In the genomic region with DNA sequence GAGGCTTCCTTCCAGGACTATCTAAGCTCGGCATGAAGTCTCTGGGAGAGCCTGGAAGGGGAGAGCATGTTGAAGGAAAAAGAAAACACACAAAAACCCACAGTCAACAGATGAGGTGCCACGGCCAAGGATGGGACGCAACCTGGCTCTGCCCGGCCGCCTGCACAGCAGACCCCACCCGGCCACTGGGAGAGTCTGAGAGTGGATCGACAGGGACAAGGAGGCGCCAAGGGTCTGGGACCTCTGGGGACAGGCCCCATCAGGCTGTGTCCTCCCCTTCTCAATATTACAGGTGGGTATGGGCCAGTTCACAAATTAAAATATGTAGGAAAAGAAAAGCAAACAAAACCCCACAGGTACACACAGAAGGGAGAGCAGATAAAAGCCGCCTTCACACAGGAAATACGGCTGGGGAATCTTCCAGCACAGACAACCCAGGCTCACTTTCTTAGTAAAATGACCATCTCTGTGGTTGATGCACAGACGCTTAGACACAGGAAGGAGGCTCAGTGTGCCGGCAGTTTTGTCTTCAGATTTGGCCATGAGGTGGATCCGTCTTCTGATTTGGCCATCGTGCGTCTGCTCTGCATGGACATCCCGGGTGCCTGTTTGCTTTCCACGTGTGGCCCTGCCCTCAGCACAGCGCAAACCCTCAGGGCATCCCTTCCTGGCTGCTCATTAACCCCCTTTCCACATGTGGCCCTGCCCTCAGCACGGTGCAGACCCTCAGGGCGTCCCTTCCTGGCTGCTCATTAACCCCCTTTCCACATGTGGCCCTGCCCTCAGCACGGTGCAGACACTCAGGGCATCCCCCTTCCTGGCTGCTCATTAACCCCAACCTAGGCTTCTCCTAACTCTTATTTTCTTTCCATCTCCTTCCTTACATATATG, we compare ENCODE assay signal across 9 cellular contexts.
DNase-seq lines count a peak whose midpoint lies in the region; ATAC-seq and TF ChIP-seq lines count a peak whose summit lies in the region.
"Had no signal": no experiment of that assay in that cellular context is flagged by ENCODE, and none has a peak within 500 bp of the region (broad histone marks: within the 10 kb centered on the region; RNA-seq: fewer than 3 reads in every experiment).

No MANE protein-coding gene starts in this region.

- peak overlapping the region; percentile 33; the same call in 1 of the 2 replicates for H3K4me2 ChIP-seq in OCI-LY7 (ENCODE audit: low read length)

- H3K27ac ChIP-seq in OCI-LY7 (ENCODE audit: low read depth, low read length, poor library complexity, severe bottlenecking) (peak overlapping the region; percentile 21), sigmoid colon (no peak overlapping the region), gastroesophageal sphincter (no peak overlapping the region)
- H3K27ac ChIP-seq: prostate gland had no signal

- TF ChIP-seq CTCF in OCI-LY7 (conservative IDR thresholded peaks at IDR 0.05; ENCODE audit: low read length), result no peak
- TF ChIP-seq CTCF in sigmoid colon (IDR thresholded peaks at IDR 0.05), result no peak
- TF ChIP-seq CTCF in gastroesophageal sphincter (IDR thresholded peaks at IDR 0.05), result no peak

- POLR2A ChIA-PET in OCI-LY7 (lab: Charles Lee), result no interaction called here

- peaks cover 5% of the 10 kb centered on the region for H3K36me3 Mint-ChIP-seq in activated naive CD4-positive, alpha-beta T cell treated with anti-CD3 and anti-CD28 coated beads, Interleukin-2, amount 50 U/mL, for 24 hours

- H3K4me3 ChIP-seq in OCI-LY7 (ENCODE audit: low read depth, low read length, poor library complexity, severe bottlenecking), result no peak overlapping the region
- H3K4me3 ChIP-seq in sigmoid colon, result no peak overlapping the region
- no peak overlapping the region for H3K4me3 ChIP-seq in gastroesophageal sphincter
- H3K4me3 ChIP-seq: prostate gland had no signal

- WGBS in sigmoid colon, 2 donors, result 74 to 75% methylated on average over 21 of the region's 21 CpGs
- WGBS in gastroesophageal sphincter (ENCODE audit: low coverage in 1 of 2), 2 donors, result 69 to 71% methylated on average over 18 to 21 of the region's 21 CpGs

- H3K9me3 Mint-ChIP-seq in activated naive CD4-positive, alpha-beta T cell treated with anti-CD3 and anti-CD28 coated beads, Interleukin-2, amount 50 U/mL, for 24 hours, result no peaks in the 10 kb centered on the region

- no peaks in the 10 kb centered on the region for H3K27me3 ChIP-seq in sigmoid colon
- no peaks in the 10 kb centered on the region for H3K27me3 ChIP-seq in gastroesophageal sphincter

- no peaks in the 10 kb centered on the region for H3K9me2 ChIP-seq in OCI-LY7 (ENCODE audit: insufficient read depth, low read length)

- no peaks in the 10 kb centered on the region for H4K20me1 ChIP-seq in OCI-LY7 (ENCODE audit: insufficient read depth, low read length)

- H3K4me1 ChIP-seq in OCI-LY7 (ENCODE audit: insufficient read depth, low read length, poor library complexity, severe bottlenecking), result peaks cover 12% of the 10 kb centered on the region
- no peaks in the 10 kb centered on the region for H3K4me1 ChIP-seq in sigmoid colon
- H3K4me1 ChIP-seq in gastroesophageal sphincter, result no peaks in the 10 kb centered on the region
- H3K4me1 ChIP-seq: prostate gland had no signal

- H3K36me3 ChIP-seq in OCI-LY7 (ENCODE audit: insufficient read depth, low read length), result no peaks in the 10 kb centered on the region
- no peaks in the 10 kb centered on the region for H3K36me3 ChIP-seq in sigmoid colon
- H3K36me3 ChIP-seq in gastroesophageal sphincter, result peaks cover 0 to 5% of the 10 kb centered on the region in 2 donors
- H3K36me3 ChIP-seq: prostate gland had no signal

- ATAC-seq in HG02588 (IDR thresholded peaks at IDR 0.05; ENCODE audit: unreplicated experiment), result peak; percentile 66
- peak; percentile 77 for ATAC-seq in stimulated activated naive CD8-positive, alpha-beta T cell treated with anti-CD3 and anti-CD28 coated beads, Interleukin-15, Interleukin-2, amounts not matched to agents 100 U/mL and 50 U/mL, for 24 hours
- ATAC-seq in gastroesophageal sphincter, result no peak

- intact Hi-C loops in OCI-LY7 (cut with micrococcal nuclease; ENCODE audit: unreplicated experiment) (no loop called here), sigmoid colon (cut with DNase I) (no loop called here)

- H3K79me2 ChIP-seq in OCI-LY7 (ENCODE audit: insufficient read depth, low read depth, low read length), result no peaks in the 10 kb centered on the region

- no peaks in the 10 kb centered on the region for H3K27me3 Mint-ChIP-seq in activated naive CD4-positive, alpha-beta T cell treated with anti-CD3 and anti-CD28 coated beads, Interleukin-2, amount 50 U/mL, for 24 hours

- no TSS peak for BruUV-seq in OCI-LY7 (replicated peaks; lab: Mats Ljungman, UMichigan)

- TF ChIP-seq POLR2A in sigmoid colon (IDR thresholded peaks at IDR 0.05) (no peak), gastroesophageal sphincter (IDR thresholded peaks at IDR 0.05) (no peak)

- TF ChIP-seq EP300 in sigmoid colon (IDR thresholded peaks at IDR 0.05) (no peak), gastroesophageal sphincter (IDR thresholded peaks at IDR 0.05) (no peak)

- CTCF ChIA-PET in OCI-LY7 (lab: Charles Lee; ENCODE audit: unreplicated experiment), result no interaction called here

- H2AFZ ChIP-seq in OCI-LY7 (ENCODE audit: low read length), result no peak overlapping the region

- no peak for DNase-seq in activated naive CD4-positive, alpha-beta T cell treated with Interleukin-2 at 50 U/mL for 16 hours
- DNase-seq in OCI-LY7 (ENCODE audit: low spot score), result peak; percentile 54
- no peak for DNase-seq in stimulated activated naive CD8-positive, alpha-beta T cell treated with anti-CD3 and anti-CD28 coated beads, Interleukin-15, Interleukin-2, amounts not matched to agents 100 U/mL and 50 U/mL, for 24 hours
- DNase-seq in Kasumi-1 (lab: John Stamatoyannopoulos, UW), result no peak
- DNase-seq in sigmoid colon, result no peak

- peak overlapping the region; percentile 59 for H3K27ac Mint-ChIP-seq in activated naive CD4-positive, alpha-beta T cell treated with anti-CD3 and anti-CD28 coated beads, Interleukin-2, amount 50 U/mL, for 24 hours

- H3K9me3 ChIP-seq in OCI-LY7 (ENCODE audit: low read length), result no peaks in the 10 kb centered on the region
- H3K9me3 ChIP-seq in sigmoid colon, result no peaks in the 10 kb centered on the region
- H3K9me3 ChIP-seq in gastroesophageal sphincter, result no peaks in the 10 kb centered on the region
- H3K9me3 ChIP-seq: prostate gland had no signal

- peak overlapping the region; percentile 30 for H3K4me3 Mint-ChIP-seq in activated naive CD4-positive, alpha-beta T cell treated with anti-CD3 and anti-CD28 coated beads, Interleukin-2, amount 50 U/mL, for 24 hours

- peaks cover 25% of the 10 kb centered on the region for H3K4me1 Mint-ChIP-seq in activated naive CD4-positive, alpha-beta T cell treated with anti-CD3 and anti-CD28 coated beads, Interleukin-2, amount 50 U/mL, for 24 hours
